Comparison of ENCODE assay signal across 26 cellular contexts in genomic region chr2:211942153-211942552, GRCh38.
"Had no signal": no experiment of that assay in that cellular context is flagged by ENCODE, and none has a peak within 500 bp of the region (broad histone marks: within the 10 kb centered on the region; RNA-seq: fewer than 3 reads in every experiment).

No MANE protein-coding gene starts in this region.

- ATAC-seq: effector memory CD8-positive, alpha-beta T cell; esophagus mucosa; foreskin keratinocyte; gastroesophageal sphincter; heart left ventricle; heart right ventricle had no signal

- H3K36me3 ChIP-seq: esophagus muscularis mucosa, esophagus squamous epithelium, gastrocnemius medialis, gastroesophageal sphincter, heart left ventricle, heart right ventricle had no signal

- H3K27me3 ChIP-seq: dorsolateral prefrontal cortex, esophagus muscularis mucosa, esophagus squamous epithelium, foreskin keratinocyte, gastrocnemius medialis, gastroesophageal sphincter, heart left ventricle, heart right ventricle had no signal

- H3K4me3 ChIP-seq: coronary artery, dorsolateral prefrontal cortex, esophagus muscularis mucosa, esophagus squamous epithelium, gastrocnemius medialis, gastroesophageal sphincter, heart left ventricle, heart right ventricle had no signal

- FAIRE-seq: colon, endometrium, endothelial cell of umbilical vein had no signal

- H3K4me1 ChIP-seq: esophagus muscularis mucosa, esophagus squamous epithelium, foreskin keratinocyte, gastroesophageal sphincter, heart left ventricle, heart right ventricle had no signal

- H3K27ac ChIP-seq: coronary artery, dorsolateral prefrontal cortex, epithelial cell of prostate, esophagus muscularis mucosa, esophagus squamous epithelium, foreskin keratinocyte, gastroesophageal sphincter, heart left ventricle, heart right ventricle had no signal

- H3K9me3 ChIP-seq: esophagus muscularis mucosa, esophagus squamous epithelium, gastrocnemius medialis, gastroesophageal sphincter, heart left ventricle, heart right ventricle had no signal

- DNase-seq: cortex of kidney; dermis blood vessel endothelial cell; dorsolateral prefrontal cortex; effector CD4-positive, alpha-beta T cell; effector CD8-positive, alpha-beta T cell; effector memory CD4-positive, alpha-beta T cell; effector memory CD8-positive, alpha-beta T cell; endodermal cell; erythroblast; esophagus squamous epithelium; foreskin fibroblast; foreskin keratinocyte; foreskin melanocyte; glutamatergic neuron; head of caudate nucleus; heart left ventricle; heart right ventricle had no signal
